ENCODE assay signal across 27 cellular contexts in genomic region chr13:113802761-113803160, GRCh38. TPM values are rescaled to one million over a fixed set of nuclear protein-coding genes. Genes with fewer than 3 reads are reported as not detected.
DNase-seq lines count a peak whose midpoint lies in the region; ATAC-seq and TF ChIP-seq lines count a peak whose summit lies in the region.
"Had no signal": no experiment of that assay in that cellular context is flagged by ENCODE, and none has a peak within 500 bp of the region (broad histone marks: within the 10 kb centered on the region; RNA-seq: fewer than 3 reads in every experiment).

No MANE protein-coding gene starts in this region.

- POLR2A ChIA-PET in activated CD4-positive, alpha-beta memory T cell treated with anti-CD3 and anti-CD28 coated beads, Interleukin-2, amount 10 ng/mL, durations not matched to agents 7 days and 5 days (lab: Charles Lee), result no interaction called here

- no peak overlapping the region for H3K56ac ChIP-seq in mesendoderm (ENCODE audit: low read length)

- H3K4me3 Mint-ChIP-seq in activated CD4-positive, alpha-beta memory T cell treated with anti-CD3 and anti-CD28 coated beads, Interleukin-2, amount 10 ng/mL, durations not matched to agents 7 days and 5 days, result no peak overlapping the region
- no peak overlapping the region for H3K4me3 Mint-ChIP-seq in activated naive CD8-positive, alpha-beta T cell treated with anti-CD3 and anti-CD28 coated beads for 36 hours
- H3K4me3 Mint-ChIP-seq: activated naive CD4-positive, alpha-beta T cell treated with anti-CD3 and anti-CD28 coated beads for 36 hours; activated T-cell treated with anti-CD3 and anti-CD28 coated beads, Interleukin-2, amount 50 U/mL, for 4 hours; CD14-positive monocyte; HFFc6; IgD-negative memory B cell; nephron had no signal

- DNase-seq in BE2C (peak; percentile 10), HuH-7 (ENCODE audit: low spot score) (peak; percentile 90), body of pancreas (no peak), mesendoderm (peak; percentile 49), globus pallidus (ENCODE audit: low spot score) (no peak)
- no peak for DNase-seq in activated CD4-positive, alpha-beta memory T cell treated with anti-CD3 and anti-CD28 coated beads, Interleukin-2, amount 10 ng/mL, durations not matched to agents 7 days and 5 days
- no peak for DNase-seq in activated naive CD8-positive, alpha-beta T cell treated with anti-CD3 and anti-CD28 coated beads for 36 hours
- DNase-seq: activated CD4-positive, alpha-beta T cell treated with anti-CD3 and anti-CD28 coated beads for 1 hour; activated naive CD4-positive, alpha-beta T cell treated with anti-CD3 and anti-CD28 coated beads for 36 hours; activated T-cell treated with anti-CD3 and anti-CD28 coated beads, Interleukin-2, amount 50 U/mL, for 4 hours; Calu3; NCI-H1105; NCI-H2081; NCI-H345; NCI-H774; SHP77 treated with DMSO at 0.1 percent for 48 hours; stimulated activated CD4-positive, alpha-beta T cell treated with anti-CD3 and anti-CD28 coated beads, Interleukin-12 subunit alpha, Interleukin-12 subunit beta, amount 100 ng/mL, for 4 hours; stimulated activated naive CD8-positive, alpha-beta T cell treated with anti-CD3 and anti-CD28 coated beads, Interleukin-15, Interleukin-2, amounts not matched to agents 100 U/mL and 50 U/mL, for 24 hours; T-helper 1 cell; thyroid gland had no signal

- H3K27me3 ChIP-seq in BE2C (no peaks in the 10 kb centered on the region), body of pancreas (no peaks in the 10 kb centered on the region), mesendoderm (ENCODE audit: insufficient read depth, low read length, poor library complexity) (no peaks in the 10 kb centered on the region)
- H3K27me3 ChIP-seq: pancreas, right atrium auricular region, thyroid gland had no signal

- H3K9me3 Mint-ChIP-seq in activated CD4-positive, alpha-beta memory T cell treated with anti-CD3 and anti-CD28 coated beads, Interleukin-2, amount 10 ng/mL, durations not matched to agents 7 days and 5 days, result no peaks in the 10 kb centered on the region
- H3K9me3 Mint-ChIP-seq in activated naive CD8-positive, alpha-beta T cell treated with anti-CD3 and anti-CD28 coated beads for 36 hours, result no peaks in the 10 kb centered on the region
- H3K9me3 Mint-ChIP-seq: activated naive CD4-positive, alpha-beta T cell treated with anti-CD3 and anti-CD28 coated beads for 36 hours; activated T-cell treated with anti-CD3 and anti-CD28 coated beads, Interleukin-2, amount 50 U/mL, for 4 hours; IgD-negative memory B cell had no signal

- no peak overlapping the region for H3K9ac ChIP-seq in mesendoderm (ENCODE audit: low read length)

- no peak overlapping the region for H4K5ac ChIP-seq in mesendoderm (ENCODE audit: low read length)

- H2BK5ac ChIP-seq in mesendoderm (ENCODE audit: low read length), result no peak overlapping the region

- no peak for TF ChIP-seq POLR2A in body of pancreas (IDR thresholded peaks at IDR 0.05)

- no peak overlapping the region for H2AK5ac ChIP-seq in mesendoderm (ENCODE audit: low read length)

- H3K36me3 ChIP-seq in BE2C, result no peaks in the 10 kb centered on the region
- H3K36me3 ChIP-seq in body of pancreas (replicated peaks in 1 of 2; ENCODE audit: insufficient read depth in 1 of 2, low read depth in 2 of 2), result no peaks in the 10 kb centered on the region
- no peaks in the 10 kb centered on the region for H3K36me3 ChIP-seq in mesendoderm (ENCODE audit: control insufficient read depth, insufficient read depth, low read length)
- H3K36me3 ChIP-seq: pancreas, right atrium auricular region, thyroid gland had no signal

- WGBS in body of pancreas, 2 donors, result 31 to 52% methylated on average over 3 to 7 of the region's 25 CpGs
- WGBS in mesendoderm (ENCODE audit: extremely low coverage, insufficient coverage, low lambda C conversion rate), result no CpG with 5 or more reads among the region's 25 CpGs

- no peak overlapping the region for H3K4me2 ChIP-seq in mesendoderm (ENCODE audit: low read length)

- H3K4me3 ChIP-seq in BE2C (ENCODE audit: low read depth, low read length) (no peak overlapping the region), body of pancreas (no peak overlapping the region), mesendoderm (ENCODE audit: low read length) (no peak overlapping the region)
- H3K4me3 ChIP-seq: pancreas, right atrium auricular region, thyroid gland had no signal

- no peaks in the 10 kb centered on the region for H3K36me3 Mint-ChIP-seq in activated CD4-positive, alpha-beta memory T cell treated with anti-CD3 and anti-CD28 coated beads, Interleukin-2, amount 10 ng/mL, durations not matched to agents 7 days and 5 days (ENCODE audit: low read depth)
- no peaks in the 10 kb centered on the region for H3K36me3 Mint-ChIP-seq in activated naive CD8-positive, alpha-beta T cell treated with anti-CD3 and anti-CD28 coated beads for 36 hours
- H3K36me3 Mint-ChIP-seq: CD14-positive monocyte, IgD-negative memory B cell had no signal

- no peak overlapping the region for H2BK120ac ChIP-seq in mesendoderm (ENCODE audit: low read depth, low read length)

- ATAC-seq in body of pancreas (peak; percentile 23), HG03280 (IDR thresholded peaks at IDR 0.05; ENCODE audit: unreplicated experiment) (no peak)
- ATAC-seq: activated T-cell treated with anti-CD3 and anti-CD28 coated beads, Interleukin-2, amount 50 U/mL, for 4 hours; stimulated activated naive CD8-positive, alpha-beta T cell treated with anti-CD3 and anti-CD28 coated beads, Interleukin-15, Interleukin-2, amounts not matched to agents 100 U/mL and 50 U/mL, for 24 hours had no signal

- no peaks in the 10 kb centered on the region for H3K79me1 ChIP-seq in mesendoderm (ENCODE audit: low read length)

- no peaks in the 10 kb centered on the region for H3K4me1 Mint-ChIP-seq in activated CD4-positive, alpha-beta memory T cell treated with anti-CD3 and anti-CD28 coated beads, Interleukin-2, amount 10 ng/mL, durations not matched to agents 7 days and 5 days
- H3K4me1 Mint-ChIP-seq in activated naive CD8-positive, alpha-beta T cell treated with anti-CD3 and anti-CD28 coated beads for 36 hours, result no peaks in the 10 kb centered on the region
- H3K4me1 Mint-ChIP-seq: CD14-positive monocyte, IgD-negative memory B cell had no signal

- intact Hi-C loops in body of pancreas (cut with DNase I), result loop anchor here (10.0 kb wide), 1 partner anchor 212 kb away; no protein-coding TSS in a partner anchor

- TF ChIP-seq CTCF in BE2C (IDR thresholded peaks at IDR 0.05; ENCODE audit: low read depth, low read length), result no peak
- TF ChIP-seq CTCF in body of pancreas (IDR thresholded peaks at IDR 0.05), result no peak

- H3K27ac ChIP-seq in body of pancreas (no peak overlapping the region), mesendoderm (ENCODE audit: low read depth, low read length) (no peak overlapping the region)
- H3K27ac ChIP-seq: pancreas, right atrium auricular region, thyroid gland had no signal

- H3K4me1 ChIP-seq in BE2C (peaks cover 10% of the 10 kb centered on the region), body of pancreas (no peaks in the 10 kb centered on the region), mesendoderm (ENCODE audit: control insufficient read depth, low read depth, low read length) (no peaks in the 10 kb centered on the region)
- H3K4me1 ChIP-seq: pancreas had no signal

- CTCF ChIA-PET in activated CD4-positive, alpha-beta memory T cell treated with anti-CD3 and anti-CD28 coated beads, Interleukin-2, amount 10 ng/mL, durations not matched to agents 7 days and 5 days (lab: Charles Lee), result no interaction called here

- no peak overlapping the region for H2BK15ac ChIP-seq in mesendoderm (replicated peaks; ENCODE audit: low read depth)

- no peak overlapping the region for H4K8ac ChIP-seq in mesendoderm (ENCODE audit: low read depth, low read length)

- no peak overlapping the region for H3K18ac ChIP-seq in mesendoderm (ENCODE audit: low read length)

- H3K4ac ChIP-seq in mesendoderm (ENCODE audit: low read depth, low read length), result no peak overlapping the region

- no peak overlapping the region for H3K27ac Mint-ChIP-seq in activated CD4-positive, alpha-beta memory T cell treated with anti-CD3 and anti-CD28 coated beads, Interleukin-2, amount 10 ng/mL, durations not matched to agents 7 days and 5 days
- no peak overlapping the region for H3K27ac Mint-ChIP-seq in activated naive CD8-positive, alpha-beta T cell treated with anti-CD3 and anti-CD28 coated beads for 36 hours
- H3K27ac Mint-ChIP-seq: activated naive CD4-positive, alpha-beta T cell treated with anti-CD3 and anti-CD28 coated beads for 36 hours; CD14-positive monocyte; IgD-negative memory B cell had no signal

- H3K9me3 ChIP-seq in BE2C (peaks cover under 1% of the 10 kb centered on the region; the same call in 1 of the 2 replicates), body of pancreas (no peaks in the 10 kb centered on the region)
- H3K9me3 ChIP-seq: pancreas, thyroid gland had no signal

- H3K27me3 Mint-ChIP-seq in activated CD4-positive, alpha-beta memory T cell treated with anti-CD3 and anti-CD28 coated beads, Interleukin-2, amount 10 ng/mL, durations not matched to agents 7 days and 5 days, result no peaks in the 10 kb centered on the region
- H3K27me3 Mint-ChIP-seq in activated naive CD8-positive, alpha-beta T cell treated with anti-CD3 and anti-CD28 coated beads for 36 hours, result no peaks in the 10 kb centered on the region
- H3K27me3 Mint-ChIP-seq: IgD-negative memory B cell had no signal

- no peaks in the 10 kb centered on the region for H3K79me2 ChIP-seq in mesendoderm (ENCODE audit: control insufficient read depth, insufficient read depth, low read length)

- no peak overlapping the region for H3K23ac ChIP-seq in mesendoderm (ENCODE audit: low read length)

RNA-seq across cellular contexts. Expression of gene TMEM255B, which starts 43.7 kb away (rescaled TPM):
- polyA plus RNA-seq in BE2C (2012; ENCODE audit: insufficient read depth, insufficient read length, low read depth), result 0.14 TPM
- 1 to 10 TPM; 1.0 to 4.6 TPM for total RNA-seq in body of pancreas
- polyA plus RNA-seq in mesendoderm (2013, experiment 1 of 2), result 0.24 TPM
- 0.20 TPM for polyA plus RNA-seq in mesendoderm (2013, experiment 2 of 2)
- under 1 TPM; 0.63 to 0.91 TPM for total RNA-seq in activated CD4-positive, alpha-beta memory T cell treated with anti-CD3 and anti-CD28 coated beads, Interleukin-2, amount 10 ng/mL, durations not matched to agents 7 days and 5 days
- 1 to 10 TPM; 1.1 to 1.2 TPM for total RNA-seq in activated naive CD8-positive, alpha-beta T cell treated with anti-CD3 and anti-CD28 coated beads for 36 hours
- total RNA-seq: Calu3 had no signal

Comparison
In these comparisons a context has a peak if more than half of its experiments do, and no peak if none do; other contexts are left out.
1. DNase-seq: peak in BE2C (single experiment), HuH-7 (single experiment) and mesendoderm (single experiment); none in body of pancreas (0 of 4), activated CD4-positive, alpha-beta memory T cell treated with anti-CD3 and anti-CD28 coated beads, Interleukin-2, amount 10 ng/mL, durations not matched to agents 7 days and 5 days (single experiment), activated naive CD8-positive, alpha-beta T cell treated with anti-CD3 and anti-CD28 coated beads for 36 hours (single experiment) and globus pallidus (single experiment).